In the genomic region with DNA sequence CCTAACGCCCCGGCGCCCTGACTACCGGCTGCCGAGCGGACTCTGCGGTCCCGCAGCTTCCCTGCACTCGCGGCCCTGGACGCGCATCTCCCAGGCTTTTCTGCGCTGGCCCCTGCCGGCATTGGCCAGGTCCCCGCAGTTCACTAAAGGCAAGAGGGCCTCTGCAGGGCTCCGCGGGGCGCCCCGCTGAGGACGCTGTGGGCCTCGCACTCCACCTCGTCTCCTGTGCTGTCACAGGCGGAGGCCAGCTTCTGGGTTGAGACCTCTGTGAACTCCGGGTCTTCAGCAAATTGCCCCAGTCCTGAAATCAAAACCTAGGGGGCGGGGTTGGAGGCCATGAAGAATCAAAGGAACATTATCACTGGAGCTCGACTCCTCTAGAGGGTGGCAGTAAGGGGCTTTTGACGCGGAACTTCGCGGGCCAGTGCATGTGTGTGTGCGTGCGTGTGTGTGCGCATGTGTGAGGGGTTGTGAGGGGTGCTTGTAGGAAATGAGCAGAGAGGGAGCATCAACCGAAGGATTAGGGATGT, we compare ENCODE assay signal across 8 cellular contexts.
DNase-seq lines count a peak whose midpoint lies in the region; ATAC-seq lines count a peak whose summit lies in the region.

No MANE protein-coding gene starts in this region.

- ATAC-seq in GM18502 (IDR thresholded peaks at IDR 0.05; ENCODE audit: poor library complexity, unreplicated experiment), result peak; percentile 61
- peak; percentile 38 for ATAC-seq in HG03558 (IDR thresholded peaks at IDR 0.05; ENCODE audit: extremely low read depth, unreplicated experiment)
- no peak for ATAC-seq in HG03280 (IDR thresholded peaks at IDR 0.05; ENCODE audit: unreplicated experiment)

- H3K9me3 Mint-ChIP-seq in immature natural killer cell, result no peaks in the 10 kb centered on the region

- no peaks in the 10 kb centered on the region for H3K36me3 Mint-ChIP-seq in immature natural killer cell

- H3K9me3 ChIP-seq in SJCRH30 (replicated peaks), result no peaks in the 10 kb centered on the region

- peaks cover 21 to 26% of the 10 kb centered on the region in 2 donors for H3K4me1 Mint-ChIP-seq in immature natural killer cell

- no peaks in the 10 kb centered on the region for H3K27me3 ChIP-seq in SJCRH30

- peak overlapping the region; percentile 87 to 98 (median 92) for H3K4me3 Mint-ChIP-seq in immature natural killer cell

- no peak overlapping the region for H3K27ac ChIP-seq in SJCRH30

- peak overlapping the region in 5 of 6 donors; percentile 50 to 86 (median 73) for H3K27ac Mint-ChIP-seq in immature natural killer cell

- no peaks in the 10 kb centered on the region for H3K36me3 ChIP-seq in SJCRH30

- peaks cover 5 to 19% (median 8%) of the 10 kb centered on the region in 3 donors for H3K27me3 Mint-ChIP-seq in immature natural killer cell (ENCODE audit: low read depth in 3 of 3)

- DNase-seq in amniotic epithelial cell (ENCODE audit: low read depth), result peak; percentile 24
- DNase-seq in immature natural killer cell, result peak; percentile 14 to 42 (median 40)
- DNase-seq in stimulated activated CD4-positive, alpha-beta T cell treated with anti-CD3 and anti-CD28 coated beads, Interleukin-2, amount 100 ng/mL, for 24 hours, result peak; percentile 31 to 50
- no peak for DNase-seq in NCI-H524 treated with DMSO at 0.1 percent for 48 hours (lab: John Stamatoyannopoulos, UW)
- no peak for DNase-seq in SJCRH30

- H3K4me3 ChIP-seq in SJCRH30, result no peak overlapping the region

- no peaks in the 10 kb centered on the region for H3K4me1 ChIP-seq in SJCRH30

Comparison
In these comparisons a context has a peak if more than half of its experiments do, and no peak if none do; other contexts are left out.
1. DNase-seq: peak in amniotic epithelial cell (single experiment), immature natural killer cell (3 of 3) and stimulated activated CD4-positive, alpha-beta T cell treated with anti-CD3 and anti-CD28 coated beads, Interleukin-2, amount 100 ng/mL, for 24 hours (2 of 2); none in NCI-H524 treated with DMSO at 0.1 percent for 48 hours (single experiment) and SJCRH30 (0 of 2).